24 cellular contexts compared by ENCODE assay signal in genomic region chr15:60124460-60125070, GRCh38.
DNase-seq lines count a peak whose midpoint lies in the region; ATAC-seq and TF ChIP-seq lines count a peak whose summit lies in the region.
"Had no signal": no experiment of that assay in that cellular context is flagged by ENCODE, and none has a peak within 500 bp of the region (broad histone marks: within the 10 kb centered on the region; RNA-seq: fewer than 3 reads in every experiment).

No MANE protein-coding gene starts in this region.

- WGBS in hepatocyte (ENCODE audit: low lambda C conversion rate, missing lambda C conversion rate): 82% methylated on average over 6 of the region's 6 CpGs

- peaks cover 2% of the 10 kb centered on the region for H3K27me3 Mint-ChIP-seq in activated CD4-positive, alpha-beta T cell treated with anti-CD3 and anti-CD28 coated beads, Interleukin-2, amount 10 ng/mL, durations not matched to agents 7 days and 5 days
- no peaks in the 10 kb centered on the region for H3K27me3 Mint-ChIP-seq in CD4-positive, alpha-beta T cell
- H3K27me3 Mint-ChIP-seq in activated CD8-positive, alpha-beta T cell treated with anti-CD3 and anti-CD28 coated beads, Interleukin-2, amount 10 ng/mL, durations not matched to agents 7 days and 5 days (ENCODE audit: low read depth): peaks cover under 1% of the 10 kb centered on the region

- POLR2A ChIA-PET in activated CD4-positive, alpha-beta T cell treated with anti-CD3 and anti-CD28 coated beads, Interleukin-2, amount 10 ng/mL, durations not matched to agents 7 days and 5 days (lab: Charles Lee): interaction anchor here (0.5 to 0.6 kb wide), 2 partner anchors 116 to 252 kb away, joined by 3 to 4 read pairs; no protein-coding TSS in a partner anchor
- POLR2A ChIA-PET in CD4-positive, alpha-beta T cell (lab: Charles Lee): no interaction called here
- POLR2A ChIA-PET in activated CD8-positive, alpha-beta T cell treated with anti-CD3 and anti-CD28 coated beads, Interleukin-2, amount 10 ng/mL, durations not matched to agents 7 days and 5 days (lab: Charles Lee): interaction anchor here (1.1 kb wide), 1 partner anchor 108 kb away, joined by 3 read pairs; no protein-coding TSS in a partner anchor

- DNase-seq in activated CD4-positive, alpha-beta T cell treated with anti-CD3 and anti-CD28 coated beads, Interleukin-2, amount 10 ng/mL, durations not matched to agents 7 days and 5 days: peak; percentile 16
- DNase-seq in activated CD4-positive, alpha-beta T cell treated with anti-CD3 and anti-CD28 coated beads, Interleukin-2, amount 50 U/mL, for 1 hour: no peak
- DNase-seq in CD4-positive, alpha-beta T cell: no peak
- DNase-seq in activated CD8-positive, alpha-beta T cell treated with anti-CD3 and anti-CD28 coated beads, Interleukin-2, amount 10 ng/mL, durations not matched to agents 7 days and 5 days: peak; percentile 36
- DNase-seq in kidney tubule cell (ENCODE audit: low spot score): no peak
- no peak for DNase-seq in hepatocyte (ENCODE audit: low spot score)
- DNase-seq: CD8-positive, alpha-beta T cell; DMS79 treated with DMSO at 0.1 percent for 48 hours; GF-D8; GM23248; H7; MM.1S; NCI-H2029; NCI-H446; NCI-H524 treated with DMSO at 0.1 percent for 48 hours; NCI-H774; Right ventricle myocardium superior; RPMI8226 had no signal

- no peak overlapping the region for H3K27ac Mint-ChIP-seq in activated CD4-positive, alpha-beta T cell treated with anti-CD3 and anti-CD28 coated beads, Interleukin-2, amount 10 ng/mL, durations not matched to agents 7 days and 5 days
- H3K27ac Mint-ChIP-seq in CD4-positive, alpha-beta T cell: peak overlapping the region; percentile 73
- no peak overlapping the region for H3K27ac Mint-ChIP-seq in activated CD8-positive, alpha-beta T cell treated with anti-CD3 and anti-CD28 coated beads, Interleukin-2, amount 10 ng/mL, durations not matched to agents 7 days and 5 days

- no peak overlapping the region for H3K9ac ChIP-seq in Loucy (ENCODE audit: low read depth, low read length, poor library complexity, severe bottlenecking)
- H3K9ac ChIP-seq: BLaER1, GM23248 had no signal

- H3F3A ChIP-seq in Loucy (ENCODE audit: low read depth): no peaks in the 10 kb centered on the region

- no peak for ATAC-seq in CD4-positive, alpha-beta T cell (ENCODE audit: poor library complexity)
- ATAC-seq in activated CD8-positive, alpha-beta T cell treated with anti-CD3 and anti-CD28 coated beads, Interleukin-2, amount 10 ng/mL, durations not matched to agents 7 days and 5 days: no peak
- no peak for ATAC-seq in HG03097 (IDR thresholded peaks at IDR 0.05; ENCODE audit: low FRiP score, unreplicated experiment)
- ATAC-seq: CD8-positive, alpha-beta T cell; HepG2; K562 had no signal

- H3K9me3 Mint-ChIP-seq in activated CD4-positive, alpha-beta T cell treated with anti-CD3 and anti-CD28 coated beads, Interleukin-2, amount 10 ng/mL, durations not matched to agents 7 days and 5 days: no peaks in the 10 kb centered on the region
- no peaks in the 10 kb centered on the region for H3K9me3 Mint-ChIP-seq in CD4-positive, alpha-beta T cell
- H3K9me3 Mint-ChIP-seq in activated CD8-positive, alpha-beta T cell treated with anti-CD3 and anti-CD28 coated beads, Interleukin-2, amount 10 ng/mL, durations not matched to agents 7 days and 5 days (ENCODE audit: insufficient read depth): no peaks in the 10 kb centered on the region
- H3K9me3 Mint-ChIP-seq: CD8-positive, alpha-beta T cell had no signal

- H3K4me1 ChIP-seq in Loucy (ENCODE audit: insufficient read depth, low read length, poor library complexity, severe bottlenecking): peaks cover 64% of the 10 kb centered on the region
- H3K4me1 ChIP-seq in hepatocyte (ENCODE audit: insufficient read depth): peaks cover 6% of the 10 kb centered on the region

- no peak overlapping the region for H3K4me3 Mint-ChIP-seq in activated CD4-positive, alpha-beta T cell treated with anti-CD3 and anti-CD28 coated beads, Interleukin-2, amount 10 ng/mL, durations not matched to agents 7 days and 5 days
- peak overlapping the region; percentile 2 for H3K4me3 Mint-ChIP-seq in CD4-positive, alpha-beta T cell
- no peak overlapping the region for H3K4me3 Mint-ChIP-seq in activated CD8-positive, alpha-beta T cell treated with anti-CD3 and anti-CD28 coated beads, Interleukin-2, amount 10 ng/mL, durations not matched to agents 7 days and 5 days
- H3K4me3 Mint-ChIP-seq: CD8-positive, alpha-beta T cell had no signal

- H3K4me1 Mint-ChIP-seq in activated CD4-positive, alpha-beta T cell treated with anti-CD3 and anti-CD28 coated beads, Interleukin-2, amount 10 ng/mL, durations not matched to agents 7 days and 5 days: peaks cover 80% of the 10 kb centered on the region
- peaks cover 52% of the 10 kb centered on the region for H3K4me1 Mint-ChIP-seq in CD4-positive, alpha-beta T cell (ENCODE audit: low read depth)
- H3K4me1 Mint-ChIP-seq in activated CD8-positive, alpha-beta T cell treated with anti-CD3 and anti-CD28 coated beads, Interleukin-2, amount 10 ng/mL, durations not matched to agents 7 days and 5 days (ENCODE audit: low read depth): peaks cover 59% of the 10 kb centered on the region

- H3K4me2 ChIP-seq in Loucy (ENCODE audit: low read depth, low read length, poor library complexity, severe bottlenecking): peak overlapping the region; percentile 15
- H3K4me2 ChIP-seq in hepatocyte: no peak overlapping the region
- H3K4me2 ChIP-seq: BLaER1 had no signal

- no peak for TF ChIP-seq CTCF in CD4-positive, alpha-beta T cell (IDR thresholded peaks at IDR 0.05)
- no peak for TF ChIP-seq CTCF in Loucy (conservative IDR thresholded peaks at IDR 0.05; ENCODE audit: low read length)
- no peak for TF ChIP-seq CTCF in hepatocyte (IDR thresholded peaks at IDR 0.05; ENCODE audit: poor library complexity)

- no peaks in the 10 kb centered on the region for H4K20me1 ChIP-seq in Loucy (ENCODE audit: insufficient read depth, low read length, poor library complexity, severe bottlenecking)
- H4K20me1 ChIP-seq in hepatocyte (ENCODE audit: insufficient read depth, poor library complexity, severe bottlenecking): no peaks in the 10 kb centered on the region
- H4K20me1 ChIP-seq: BLaER1 had no signal

- H3K9me2 ChIP-seq in Loucy (replicated peaks; ENCODE audit: low read depth, low read length) (no peaks in the 10 kb centered on the region), hepatocyte (replicated peaks; ENCODE audit: insufficient read depth) (no peaks in the 10 kb centered on the region)

- no peaks in the 10 kb centered on the region for H3K9me3 ChIP-seq in CD4-positive, alpha-beta T cell (ENCODE audit: control insufficient read depth, low read length)
- H3K9me3 ChIP-seq in Loucy (ENCODE audit: insufficient read depth, low read depth, low read length) (no peaks in the 10 kb centered on the region), hepatocyte (ENCODE audit: low read depth) (no peaks in the 10 kb centered on the region)
- H3K9me3 ChIP-seq: BLaER1, SJSA1 had no signal

- intact Hi-C loops in CD4-positive, alpha-beta T cell (cut with DNase I, micrococcal nuclease): loop anchor here (5.0 to 10.0 kb wide), 5 partner anchors 117 to 372 kb away; no protein-coding TSS in a partner anchor

- CTCF ChIA-PET in activated CD4-positive, alpha-beta T cell treated with anti-CD3 and anti-CD28 coated beads, Interleukin-2, amount 10 ng/mL, durations not matched to agents 7 days and 5 days (lab: Charles Lee): interaction anchor here (0.6 to 0.9 kb wide), 2 partner anchors 51 to 117 kb away, joined by 3 to 5 read pairs; no protein-coding TSS in a partner anchor
- CTCF ChIA-PET in CD4-positive, alpha-beta T cell (lab: Charles Lee): no interaction called here
- CTCF ChIA-PET in activated CD8-positive, alpha-beta T cell treated with anti-CD3 and anti-CD28 coated beads, Interleukin-2, amount 10 ng/mL, durations not matched to agents 7 days and 5 days (lab: Charles Lee): interaction anchor here (0.8 to 1.7 kb wide), 8 partner anchors 8 to 207 kb away, joined by 3 to 8 read pairs (median 3); partner anchors contain the start of gene FOXB1

- H3K4me3 ChIP-seq in Loucy (ENCODE audit: low read length, poor library complexity, severe bottlenecking) (no peak overlapping the region), hepatocyte (no peak overlapping the region)
- H3K4me3 ChIP-seq: BLaER1, GM23248, K562, SJSA1 had no signal

- no peaks in the 10 kb centered on the region for H3K27me3 ChIP-seq in CD4-positive, alpha-beta T cell (ENCODE audit: control insufficient read depth, insufficient read depth, low read length)
- H3K27me3 ChIP-seq in Loucy (ENCODE audit: insufficient read depth, low read length, poor library complexity, severe bottlenecking): no peaks in the 10 kb centered on the region
- peaks cover 20% of the 10 kb centered on the region for H3K27me3 ChIP-seq in hepatocyte
- H3K27me3 ChIP-seq: BLaER1, SJSA1 had no signal

- no peaks in the 10 kb centered on the region for H3K36me3 Mint-ChIP-seq in activated CD4-positive, alpha-beta T cell treated with anti-CD3 and anti-CD28 coated beads, Interleukin-2, amount 10 ng/mL, durations not matched to agents 7 days and 5 days (ENCODE audit: low read depth)
- peaks cover 6% of the 10 kb centered on the region for H3K36me3 Mint-ChIP-seq in CD4-positive, alpha-beta T cell (ENCODE audit: low read depth)
- H3K36me3 Mint-ChIP-seq in activated CD8-positive, alpha-beta T cell treated with anti-CD3 and anti-CD28 coated beads, Interleukin-2, amount 10 ng/mL, durations not matched to agents 7 days and 5 days (ENCODE audit: low read depth): no peaks in the 10 kb centered on the region

- H3K36me3 ChIP-seq in Loucy (ENCODE audit: insufficient read depth, low read length) (no peaks in the 10 kb centered on the region), hepatocyte (replicated peaks; ENCODE audit: insufficient read depth, low read depth) (no peaks in the 10 kb centered on the region)
- H3K36me3 ChIP-seq: BLaER1, SJSA1 had no signal

- no peak overlapping the region for H2AFZ ChIP-seq in Loucy (ENCODE audit: low read length)
- H2AFZ ChIP-seq in hepatocyte: no peak overlapping the region
- H2AFZ ChIP-seq: GM23248 had no signal

- no peaks in the 10 kb centered on the region for H3K79me2 ChIP-seq in Loucy (ENCODE audit: insufficient read depth, low read length)
- no peaks in the 10 kb centered on the region for H3K79me2 ChIP-seq in hepatocyte

- H3K27ac ChIP-seq in CD4-positive, alpha-beta T cell (ENCODE audit: low read depth, low read length): no peak overlapping the region
- no peak overlapping the region for H3K27ac ChIP-seq in hepatocyte
- H3K27ac ChIP-seq: BLaER1, GM23248, SJSA1 had no signal

Comparison
In these comparisons a context has a peak if more than half of its experiments do, and no peak if none do; other contexts are left out.
1. DNase-seq: peak in activated CD4-positive, alpha-beta T cell treated with anti-CD3 and anti-CD28 coated beads, Interleukin-2, amount 10 ng/mL, durations not matched to agents 7 days and 5 days (single experiment) and activated CD8-positive, alpha-beta T cell treated with anti-CD3 and anti-CD28 coated beads, Interleukin-2, amount 10 ng/mL, durations not matched to agents 7 days and 5 days (single experiment); none in activated CD4-positive, alpha-beta T cell treated with anti-CD3 and anti-CD28 coated beads, Interleukin-2, amount 50 U/mL, for 1 hour (single experiment), CD4-positive, alpha-beta T cell (0 of 10), kidney tubule cell (single experiment) and hepatocyte (single experiment).